In the genomic region with DNA sequence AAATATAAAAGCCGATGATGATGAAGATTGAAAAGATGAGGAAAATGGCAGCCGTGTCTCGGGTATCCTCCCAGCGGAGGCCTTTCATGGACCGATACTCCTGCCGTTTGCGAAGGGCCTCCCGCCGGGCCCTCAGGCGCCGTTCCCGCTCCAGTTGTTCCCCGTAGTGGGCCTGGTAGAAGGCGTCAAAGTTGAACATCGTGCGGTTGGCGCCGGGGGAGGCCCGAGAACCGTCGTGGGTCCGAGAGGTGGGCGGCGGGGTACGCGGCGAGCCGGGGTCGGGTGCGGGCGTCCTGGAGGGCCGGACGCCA, we compare ENCODE assay signal across 8 cellular contexts. TPM values are rescaled to one million over a fixed set of nuclear protein-coding genes. Genes with fewer than 3 reads are reported as not detected.
DNase-seq lines count a peak whose midpoint lies in the region; ATAC-seq and TF ChIP-seq lines count a peak whose summit lies in the region.

No MANE protein-coding gene starts in this region.

- ATAC-seq in activated B cell treated with CpG ODN at 0.5 μM for 24 hours (ENCODE audit: low read depth) = no peak
- no peak for ATAC-seq in stimulated activated naive B cell treated with anti-CD40 and anti-IgM and Interleukin-4, amounts not matched to agents 10 μg/mL and 1 μg/mL and 100 μg/mL, for 72 hours (replicated peaks)

- H3K27ac ChIP-seq in iPS DF 6.9 (ENCODE audit: low read length) = no peak overlapping the region

- intact Hi-C loops in activated B cell treated with CpG ODN at 0.5 μM for 24 hours (cut with micrococcal nuclease) = loop anchor here (1.0 to 2.0 kb wide), 6 partner anchors 15 to 854 kb away; a partner anchor contains a TSS

- POLR2A ChIA-PET in activated B cell treated with CpG ODN at 0.5 μM for 24 hours (lab: Charles Lee) = no interaction called here

- peak overlapping the region; percentile 94 for H3K4me3 Mint-ChIP-seq in activated naive CD4-positive, alpha-beta T cell treated with anti-CD3 and anti-CD28 coated beads, Interleukin-2, amount 10 ng/mL, durations not matched to agents 7 days and 5 days
- H3K4me3 Mint-ChIP-seq in activated B cell treated with CpG ODN at 0.5 μM for 24 hours = peak overlapping the region; percentile 97
- peak overlapping the region; percentile 96 to 98 for H3K4me3 Mint-ChIP-seq in stimulated activated naive B cell treated with anti-CD40 and anti-IgM and Interleukin-4, amounts not matched to agents 10 μg/mL and 1 μg/mL and 100 μg/mL, for 72 hours

- no CpG with 5 or more reads among the region's 33 CpGs for WGBS in iPS DF 6.9 (ENCODE audit: insufficient coverage, insufficient read length)

- CTCF ChIA-PET in activated naive CD4-positive, alpha-beta T cell treated with anti-CD3 and anti-CD28 coated beads, Interleukin-2, amount 10 ng/mL, durations not matched to agents 7 days and 5 days (lab: Charles Lee) = no interaction called here
- CTCF ChIA-PET in activated B cell treated with CpG ODN at 0.5 μM for 24 hours (lab: Charles Lee) = no interaction called here

- peaks cover 45% of the 10 kb centered on the region for H3K4me1 Mint-ChIP-seq in activated naive CD4-positive, alpha-beta T cell treated with anti-CD3 and anti-CD28 coated beads, Interleukin-2, amount 10 ng/mL, durations not matched to agents 7 days and 5 days
- H3K4me1 Mint-ChIP-seq in activated B cell treated with CpG ODN at 0.5 μM for 24 hours = peaks cover 28% of the 10 kb centered on the region
- peaks cover 22 to 46% of the 10 kb centered on the region in 2 donors for H3K4me1 Mint-ChIP-seq in stimulated activated naive B cell treated with anti-CD40 and anti-IgM and Interleukin-4, amounts not matched to agents 10 μg/mL and 1 μg/mL and 100 μg/mL, for 72 hours

- TF ChIP-seq CTCF in activated B cell treated with CpG ODN at 0.5 μM for 24 hours (IDR thresholded peaks at IDR 0.05) = no peak

- DNase-seq in activated naive CD4-positive, alpha-beta T cell treated with anti-CD3 and anti-CD28 coated beads, Interleukin-2, amount 10 ng/mL, durations not matched to agents 7 days and 5 days = no peak
- no peak for DNase-seq in activated naive CD4-positive, alpha-beta T cell treated with Interleukin-2 at 50 U/mL for 16 hours
- DNase-seq in activated B cell treated with CpG ODN at 0.5 μM for 24 hours (no peak), iPS DF 6.9 (ENCODE audit: low read depth, low spot score) (no peak), Kasumi-1 (lab: John Stamatoyannopoulos, UW) (no peak)
- DNase-seq in stimulated activated naive B cell treated with anti-CD40 and anti-IgM and Interleukin-4, amounts not matched to agents 10 μg/mL and 1 μg/mL and 100 μg/mL, for 72 hours = no peak
- DNase-seq in stimulated activated CD4-positive, alpha-beta T cell treated with anti-CD3 and anti-CD28 coated beads, Interleukin-2, amount 100 ng/mL, for 48 hours = no peak
- no peak for DNase-seq in stimulated activated CD4-positive, alpha-beta T cell treated with anti-CD3 and anti-CD28 coated beads, Interleukin-4, amount 100 ng/mL, for 1 hour

- peaks cover 7% of the 10 kb centered on the region; the same call in 1 of the 2 replicates for H3K36me3 ChIP-seq in iPS DF 6.9 (ENCODE audit: control insufficient read depth, insufficient read depth, low read length)

- H3K9me3 Mint-ChIP-seq in activated naive CD4-positive, alpha-beta T cell treated with anti-CD3 and anti-CD28 coated beads, Interleukin-2, amount 10 ng/mL, durations not matched to agents 7 days and 5 days = no peaks in the 10 kb centered on the region
- H3K9me3 Mint-ChIP-seq in activated B cell treated with CpG ODN at 0.5 μM for 24 hours = no peaks in the 10 kb centered on the region
- no peaks in the 10 kb centered on the region for H3K9me3 Mint-ChIP-seq in stimulated activated naive B cell treated with anti-CD40 and anti-IgM and Interleukin-4, amounts not matched to agents 10 μg/mL and 1 μg/mL and 100 μg/mL, for 72 hours

- H3K27me3 ChIP-seq in iPS DF 6.9 (ENCODE audit: control insufficient read depth, insufficient read depth, low read length) = no peaks in the 10 kb centered on the region

- H3K4me1 ChIP-seq in iPS DF 6.9 (ENCODE audit: control insufficient read depth, insufficient read depth, low read length) = no peaks in the 10 kb centered on the region

- H3K9me3 ChIP-seq in iPS DF 6.9 (ENCODE audit: control insufficient read depth, insufficient read depth, low read length) = no peaks in the 10 kb centered on the region

- peak overlapping the region; percentile 85 for H3K4me3 ChIP-seq in iPS DF 6.9 (ENCODE audit: low read length)

- no peaks in the 10 kb centered on the region for H3K27me3 Mint-ChIP-seq in activated naive CD4-positive, alpha-beta T cell treated with anti-CD3 and anti-CD28 coated beads, Interleukin-2, amount 10 ng/mL, durations not matched to agents 7 days and 5 days
- no peaks in the 10 kb centered on the region for H3K27me3 Mint-ChIP-seq in activated B cell treated with CpG ODN at 0.5 μM for 24 hours
- H3K27me3 Mint-ChIP-seq in stimulated activated naive B cell treated with anti-CD40 and anti-IgM and Interleukin-4, amounts not matched to agents 10 μg/mL and 1 μg/mL and 100 μg/mL, for 72 hours = no peaks in the 10 kb centered on the region

- peak overlapping the region; percentile 91 for H3K27ac Mint-ChIP-seq in activated naive CD4-positive, alpha-beta T cell treated with anti-CD3 and anti-CD28 coated beads, Interleukin-2, amount 10 ng/mL, durations not matched to agents 7 days and 5 days
- H3K27ac Mint-ChIP-seq in activated B cell treated with CpG ODN at 0.5 μM for 24 hours = peak overlapping the region; percentile 95
- H3K27ac Mint-ChIP-seq in stimulated activated naive B cell treated with anti-CD40 and anti-IgM and Interleukin-4, amounts not matched to agents 10 μg/mL and 1 μg/mL and 100 μg/mL, for 72 hours = peak overlapping the region; percentile 99

- H3K36me3 Mint-ChIP-seq in activated naive CD4-positive, alpha-beta T cell treated with anti-CD3 and anti-CD28 coated beads, Interleukin-2, amount 10 ng/mL, durations not matched to agents 7 days and 5 days = peaks cover 23% of the 10 kb centered on the region
- H3K36me3 Mint-ChIP-seq in activated B cell treated with CpG ODN at 0.5 μM for 24 hours (ENCODE audit: low read depth) = peaks cover 45% of the 10 kb centered on the region
- peaks cover 22 to 37% of the 10 kb centered on the region in 2 donors for H3K36me3 Mint-ChIP-seq in stimulated activated naive B cell treated with anti-CD40 and anti-IgM and Interleukin-4, amounts not matched to agents 10 μg/mL and 1 μg/mL and 100 μg/mL, for 72 hours

RNA-seq across cellular contexts. Expression of a gene that starts 0.6 kb away (rescaled TPM):
- 13.7 and 14.2 TPM in 2 replicates for total RNA-seq in activated B cell treated with CpG ODN at 0.5 μM for 24 hours

RNA-seq across cellular contexts. Expression of a gene that starts 0.7 kb away (rescaled TPM):
- 69.0 and 74.8 TPM in 2 replicates for total RNA-seq in activated B cell treated with CpG ODN at 0.5 μM for 24 hours

RNA-seq across cellular contexts. Expression of a gene that starts 15.1 kb away (rescaled TPM):
- 0.17 and 0.24 TPM in 2 replicates for total RNA-seq in activated B cell treated with CpG ODN at 0.5 μM for 24 hours

RNA-seq across cellular contexts. Expression of a gene that starts 36.8 kb away (rescaled TPM):
- 1.8 and 2.1 TPM in 2 replicates for total RNA-seq in activated B cell treated with CpG ODN at 0.5 μM for 24 hours

RNA-seq across cellular contexts. Expression of a gene that starts 55.9 kb away (rescaled TPM):
- total RNA-seq in activated B cell treated with CpG ODN at 0.5 μM for 24 hours = 12.1 and 15.9 TPM in 2 replicates
